In genomic region chr6:73943930-73944652, GRCh38 we compare ENCODE assay signal across 17 cellular contexts.
DNase-seq lines count a peak whose midpoint lies in the region; ATAC-seq and TF ChIP-seq lines count a peak whose summit lies in the region.
"Had no signal": no experiment of that assay in that cellular context is flagged by ENCODE, and none has a peak within 500 bp of the region (broad histone marks: within the 10 kb centered on the region; RNA-seq: fewer than 3 reads in every experiment).

No MANE protein-coding gene starts in this region.

- ATAC-seq in Right ventricle myocardium inferior (peak; percentile 92), right cardiac atrium (peak; percentile 60 to 64), GM21619 (IDR thresholded peaks at IDR 0.05; ENCODE audit: unreplicated experiment) (no peak), HG02642 (IDR thresholded peaks at IDR 0.05; ENCODE audit: poor library complexity, unreplicated experiment) (no peak)
- ATAC-seq: HCT116, HepG2 had no signal

- H3K4me3 ChIP-seq in right atrium auricular region, result no peak overlapping the region
- H3K4me3 ChIP-seq in fibroblast of the aortic adventitia (ENCODE audit: low read depth, low read length), result no peak overlapping the region
- no peak overlapping the region for H3K4me3 ChIP-seq in right cardiac atrium (ENCODE audit: low read length)
- H3K4me3 ChIP-seq in uterus, result no peak overlapping the region
- H3K4me3 ChIP-seq: BLaER1 had no signal

- H3K36me3 ChIP-seq in right atrium auricular region (no peaks in the 10 kb centered on the region), uterus (no peaks in the 10 kb centered on the region)
- H3K36me3 ChIP-seq: BLaER1 had no signal

- H3K4me1 ChIP-seq in right atrium auricular region (no peaks in the 10 kb centered on the region), right cardiac atrium (ENCODE audit: control insufficient read depth, insufficient read depth, low read length) (no peaks in the 10 kb centered on the region), uterus (no peaks in the 10 kb centered on the region)
- H3K4me1 ChIP-seq: BLaER1, Caco-2 had no signal

- intact Hi-C loops in Right ventricle myocardium inferior (cut with DNase I) (no loop called here), right cardiac atrium (cut with DNase I) (no loop called here), uterus (cut with DNase I; ENCODE audit: low total_unique reads) (no loop called here)

- H3K27me3 ChIP-seq in right atrium auricular region (no peaks in the 10 kb centered on the region), right cardiac atrium (ENCODE audit: control insufficient read depth, insufficient read depth) (no peaks in the 10 kb centered on the region), uterus (no peaks in the 10 kb centered on the region)
- H3K27me3 ChIP-seq: BLaER1 had no signal

- DNase-seq in Right ventricle myocardium inferior (ENCODE audit: missing footprints) (no peak), right atrium auricular region (ENCODE audit: low spot score) (no peak), fibroblast of the aortic adventitia (ENCODE audit: low read depth) (peak; percentile 8), right cardiac atrium (no peak), uterus (no peak)
- DNase-seq in activated CD4-positive, alpha-beta T cell treated with anti-CD3 and anti-CD28 coated beads, Interleukin-2, amount 50 U/mL, for 1 hour, result no peak
- DNase-seq: AML-193; Caco-2; CD8-positive, alpha-beta memory T cell; DND-41; GDM1 had no signal

- TF ChIP-seq POLR2A in uterus (IDR thresholded peaks at IDR 0.05), result no peak

- H3K27ac ChIP-seq in right atrium auricular region (no peak overlapping the region), right cardiac atrium (ENCODE audit: low read length) (no peak overlapping the region), uterus (peak overlapping the region; percentile 2 to 60)
- H3K27ac ChIP-seq: 22Rv1, BLaER1 had no signal

- TF ChIP-seq CTCF in right atrium auricular region (IDR thresholded peaks at IDR 0.05) (no peak), fibroblast of the aortic adventitia (IDR thresholded peaks at IDR 0.05; ENCODE audit: insufficient read depth, low read length) (no peak), uterus (IDR thresholded peaks at IDR 0.05) (no peak)

- H3K9me3 ChIP-seq in right atrium auricular region (peaks cover 0 to 20% of the 10 kb centered on the region in 2 donors), right cardiac atrium (ENCODE audit: control insufficient read depth, low read length) (no peaks in the 10 kb centered on the region), uterus (peaks cover 0 to 4% of the 10 kb centered on the region in 2 donors)
- H3K9me3 ChIP-seq: Caco-2 had no signal

- WGBS in right cardiac atrium, result 30% methylated on average over 1 of the region's 1 CpG

Comparison
In these comparisons a context has a peak if more than half of its experiments do, and no peak if none do; other contexts are left out.
1. ATAC-seq: peak in Right ventricle myocardium inferior (single experiment) and right cardiac atrium (2 of 2); none in GM21619 (single experiment) and HG02642 (single experiment).
2. H3K27ac ChIP-seq: peak in uterus (2 of 2); none in right atrium auricular region (0 of 2) and right cardiac atrium (single experiment).